In genomic region chr12:68440068-68440581, GRCh38 we compare ENCODE assay signal across 11 cellular contexts.
A peak's percentile ranks its signal among the peaks of the same experiment; 100 is the strongest.
DNase-seq lines count a peak whose midpoint lies in the region; ATAC-seq and TF ChIP-seq lines count a peak whose summit lies in the region.
"Had no signal": no experiment of that assay in that cellular context is flagged by ENCODE, and none has a peak within 500 bp of the region (broad histone marks: within the 10 kb centered on the region; RNA-seq: fewer than 3 reads in every experiment).

No MANE protein-coding gene starts in this region.

- H3K27ac ChIP-seq in GM23248 (peak overlapping the region; percentile 30; the same call in 1 of the 2 replicates), neural progenitor cell (no peak overlapping the region), adrenal gland (no peak overlapping the region)

- H3K27me3 ChIP-seq in GM23248 (replicated peaks; ENCODE audit: insufficient read depth) (no peaks in the 10 kb centered on the region), neural progenitor cell (no peaks in the 10 kb centered on the region), adrenal gland (no peaks in the 10 kb centered on the region)

- H3K9me2 ChIP-seq in GM23248 (ENCODE audit: insufficient read depth): no peaks in the 10 kb centered on the region

- H3F3A ChIP-seq in GM23248 (ENCODE audit: insufficient read depth) (peaks cover 19% of the 10 kb centered on the region), neural progenitor cell (ENCODE audit: low read depth) (peaks cover 6% of the 10 kb centered on the region)

- DNase-seq in GM23248: peak; percentile 65
- no peak for DNase-seq in T-cell
- DNase-seq in fibroblast of gingiva (ENCODE audit: low read depth): peak; percentile 22
- no peak for DNase-seq in neural progenitor cell (ENCODE audit: low spot score)
- no peak for DNase-seq in activated CD4-positive, CD25-positive, alpha-beta regulatory T cell treated with anti-CD3 and anti-CD28 coated beads, Interleukin-2, amount 50 U/mL, for 72 hours
- no peak for DNase-seq in adrenal gland
- DNase-seq in DMS153 treated with DMSO at 0.1 percent for 48 hours (lab: John Stamatoyannopoulos, UW; ENCODE audit: unreplicated experiment): no peak
- DNase-seq in effector CD8-positive, alpha-beta T cell (lab: John Stamatoyannopoulos, UW): no peak
- DNase-seq: activated naive CD4-positive, alpha-beta T cell treated with anti-CD3 and anti-CD28 coated beads, Interleukin-2, amount 50 U/mL, for 16 hours; CD4-positive, alpha-beta T cell; NCI-H2029 had no signal

- TF ChIP-seq CTCF in neural progenitor cell (IDR thresholded peaks at IDR 0.05) (no peak), adrenal gland (IDR thresholded peaks at IDR 0.05) (no peak)

- no peaks in the 10 kb centered on the region for H4K20me1 ChIP-seq in GM23248 (ENCODE audit: insufficient read depth)
- H4K20me1 ChIP-seq in neural progenitor cell (ENCODE audit: low read depth): no peaks in the 10 kb centered on the region

- ATAC-seq in T-cell (replicated peaks in 1 of 4): no peak

- WGBS in GM23248 (ENCODE audit: low coverage in 1 of 2, low lambda C conversion rate in 2 of 2, missing lambda C conversion rate in 2 of 2), 2 experiments: 31 to 32% methylated on average over 5 of the region's 5 CpGs
- 88 to 97% (median 94%) methylated on average over 5 of the region's 5 CpGs for WGBS in adrenal gland, 4 donors

- H3K9me3 ChIP-seq in GM23248 (ENCODE audit: low read depth) (no peaks in the 10 kb centered on the region), neural progenitor cell (ENCODE audit: low read depth) (peaks cover 19% of the 10 kb centered on the region), adrenal gland (replicated peaks in 1 of 3) (no peaks in the 10 kb centered on the region)

- H3K36me3 ChIP-seq in GM23248 (ENCODE audit: low read depth): no peaks in the 10 kb centered on the region
- peaks cover 3% of the 10 kb centered on the region for H3K36me3 ChIP-seq in neural progenitor cell
- no peaks in the 10 kb centered on the region for H3K36me3 ChIP-seq in adrenal gland (replicated peaks in 1 of 2)

- TF ChIP-seq POLR2A in adrenal gland (IDR thresholded peaks at IDR 0.05): no peak

- intact Hi-C loops in adrenal gland (cut with DNase I): no loop called here

- H3K36me3 Mint-ChIP-seq in T-cell: peaks cover 25% of the 10 kb centered on the region
- peaks cover 5% of the 10 kb centered on the region for H3K36me3 Mint-ChIP-seq in neural progenitor cell

- H3K9ac ChIP-seq in GM23248: no peak overlapping the region
- H3K9ac ChIP-seq in neural progenitor cell: no peak overlapping the region

- H3K4me1 ChIP-seq in GM23248 (ENCODE audit: insufficient read depth) (peaks cover 15% of the 10 kb centered on the region), neural progenitor cell (peaks cover 22% of the 10 kb centered on the region), adrenal gland (replicated peaks in 1 of 2) (no peaks in the 10 kb centered on the region)

- in situ Hi-C loops in GM23248 (cut with MboI): no loop called here

- H3K9me3 Mint-ChIP-seq in T-cell: peaks cover 4 to 12% (median 5%) of the 10 kb centered on the region in 3 donors
- H3K9me3 Mint-ChIP-seq in neural progenitor cell: peaks cover 23% of the 10 kb centered on the region
- H3K9me3 Mint-ChIP-seq: CD4-positive, alpha-beta T cell had no signal

- H3K4me1 Mint-ChIP-seq in T-cell (peaks cover 23 to 46% (median 32%) of the 10 kb centered on the region in 3 donors), neural progenitor cell (peaks cover 16% of the 10 kb centered on the region)

- no peak overlapping the region for H3K4me3 Mint-ChIP-seq in T-cell
- no peak overlapping the region for H3K4me3 Mint-ChIP-seq in neural progenitor cell
- H3K4me3 Mint-ChIP-seq: CD4-positive, alpha-beta T cell had no signal

- H3K4me2 ChIP-seq in GM23248 (ENCODE audit: unreplicated experiment) (peak overlapping the region; percentile 2), neural progenitor cell (no peak overlapping the region)

- H3K4me3 ChIP-seq in GM23248 (no peak overlapping the region), neural progenitor cell (no peak overlapping the region), adrenal gland (no peak overlapping the region)

- POLR2A ChIA-PET in T-cell (lab: Charles Lee): interaction anchor here (0.5 to 0.6 kb wide), 3 partner anchors 67 to 457 kb away, joined by 3 to 7 read pairs (median 3); no protein-coding TSS in a partner anchor

- no peaks in the 10 kb centered on the region for H3K27me3 Mint-ChIP-seq in T-cell
- peaks cover under 1% of the 10 kb centered on the region for H3K27me3 Mint-ChIP-seq in neural progenitor cell (ENCODE audit: insufficient read depth, low read depth)
- H3K27me3 Mint-ChIP-seq: CD4-positive, alpha-beta T cell had no signal

- H3K27ac Mint-ChIP-seq in T-cell: peak overlapping the region; percentile 28 to 33
- H3K27ac Mint-ChIP-seq in neural progenitor cell: no peak overlapping the region
- H3K27ac Mint-ChIP-seq: CD4-positive, alpha-beta T cell had no signal

- no peaks in the 10 kb centered on the region for H3K79me2 ChIP-seq in GM23248 (ENCODE audit: insufficient read depth)
- no peaks in the 10 kb centered on the region for H3K79me2 ChIP-seq in neural progenitor cell (ENCODE audit: low read depth)

- CTCF ChIA-PET in T-cell (lab: Charles Lee): interaction anchor here (0.5 to 0.7 kb wide), 4 partner anchors 46 to 1084 kb away, joined by 3 to 10 read pairs (median 7); no protein-coding TSS in a partner anchor

- H2AFZ ChIP-seq in GM23248 (peak overlapping the region; percentile 49), neural progenitor cell (replicated peaks) (peak overlapping the region; percentile 3)

Comparison
In these comparisons a context has a peak if more than half of its experiments do, and no peak if none do; other contexts are left out.
1. DNase-seq: peak in GM23248 (single experiment) and fibroblast of gingiva (single experiment); none in T-cell (0 of 34), neural progenitor cell (single experiment), activated CD4-positive, CD25-positive, alpha-beta regulatory T cell treated with anti-CD3 and anti-CD28 coated beads, Interleukin-2, amount 50 U/mL, for 72 hours (single experiment), adrenal gland (0 of 7), DMS153 treated with DMSO at 0.1 percent for 48 hours (single experiment) and effector CD8-positive, alpha-beta T cell (single experiment).